2 cellular contexts compared by ENCODE assay signal in the genomic region with DNA sequence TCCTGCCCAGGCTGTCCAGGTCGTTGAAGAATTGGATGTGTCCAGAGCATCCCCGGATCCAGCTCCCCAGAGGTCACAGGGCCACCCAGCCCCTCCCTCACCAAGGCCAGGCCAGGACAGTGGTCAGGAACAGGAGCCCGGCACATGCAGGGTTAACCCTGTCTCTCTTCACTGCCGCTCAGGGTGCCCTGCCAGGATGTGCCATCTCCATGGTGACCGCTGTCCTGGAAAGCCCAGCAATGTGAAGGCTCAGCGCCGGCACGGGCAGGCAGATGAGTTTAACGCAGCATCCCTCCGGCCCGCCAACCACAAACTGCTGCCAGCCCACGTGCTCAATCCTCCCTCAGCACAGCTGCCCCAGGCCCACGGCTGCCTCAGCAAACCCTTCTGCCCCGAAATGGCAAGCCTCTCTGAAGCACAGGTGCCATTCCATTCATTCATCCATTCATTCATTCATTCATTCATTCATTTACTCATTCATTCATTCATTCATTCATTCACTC.
TF ChIP-seq lines count a peak whose summit lies in the region.

No MANE protein-coding gene starts in this region.

TF ChIP-seq in GM12878, 131 proteins besides CTCF, POLR2A, EP300 and RAD21:
- peak; percentile 96 for TF ChIP-seq ZNF24 (IDR thresholded peaks at IDR 0.05)
- TF ChIP-seq, protein P1, sequence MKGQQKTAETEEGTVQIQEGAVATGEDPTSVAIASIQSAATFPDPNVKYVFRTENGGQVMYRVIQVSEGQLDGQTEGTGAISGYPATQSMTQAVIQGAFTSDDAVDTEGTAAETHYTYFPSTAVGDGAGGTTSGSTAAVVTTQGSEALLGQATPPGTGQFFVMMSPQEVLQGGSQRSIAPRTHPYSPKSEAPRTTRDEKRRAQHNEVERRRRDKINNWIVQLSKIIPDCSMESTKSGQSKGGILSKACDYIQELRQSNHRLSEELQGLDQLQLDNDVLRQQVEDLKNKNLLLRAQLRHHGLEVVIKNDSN (IDR thresholded peaks at IDR 0.05; ENCODE audit: borderline replicate concordance, extremely low read length, insufficient read depth, low read depth, low read length) = peak; percentile 20
- TF ChIP-seq MYB (IDR thresholded peaks at IDR 0.05; ENCODE audit: borderline replicate concordance, low read depth, low read length) = no peak
TF ChIP-seq in GM12878: peak in this region for 2.

TF ChIP-seq in GM23338, 12 proteins besides CTCF, POLR2A, EP300 and RAD21:
- TF ChIP-seq, protein P2, sequence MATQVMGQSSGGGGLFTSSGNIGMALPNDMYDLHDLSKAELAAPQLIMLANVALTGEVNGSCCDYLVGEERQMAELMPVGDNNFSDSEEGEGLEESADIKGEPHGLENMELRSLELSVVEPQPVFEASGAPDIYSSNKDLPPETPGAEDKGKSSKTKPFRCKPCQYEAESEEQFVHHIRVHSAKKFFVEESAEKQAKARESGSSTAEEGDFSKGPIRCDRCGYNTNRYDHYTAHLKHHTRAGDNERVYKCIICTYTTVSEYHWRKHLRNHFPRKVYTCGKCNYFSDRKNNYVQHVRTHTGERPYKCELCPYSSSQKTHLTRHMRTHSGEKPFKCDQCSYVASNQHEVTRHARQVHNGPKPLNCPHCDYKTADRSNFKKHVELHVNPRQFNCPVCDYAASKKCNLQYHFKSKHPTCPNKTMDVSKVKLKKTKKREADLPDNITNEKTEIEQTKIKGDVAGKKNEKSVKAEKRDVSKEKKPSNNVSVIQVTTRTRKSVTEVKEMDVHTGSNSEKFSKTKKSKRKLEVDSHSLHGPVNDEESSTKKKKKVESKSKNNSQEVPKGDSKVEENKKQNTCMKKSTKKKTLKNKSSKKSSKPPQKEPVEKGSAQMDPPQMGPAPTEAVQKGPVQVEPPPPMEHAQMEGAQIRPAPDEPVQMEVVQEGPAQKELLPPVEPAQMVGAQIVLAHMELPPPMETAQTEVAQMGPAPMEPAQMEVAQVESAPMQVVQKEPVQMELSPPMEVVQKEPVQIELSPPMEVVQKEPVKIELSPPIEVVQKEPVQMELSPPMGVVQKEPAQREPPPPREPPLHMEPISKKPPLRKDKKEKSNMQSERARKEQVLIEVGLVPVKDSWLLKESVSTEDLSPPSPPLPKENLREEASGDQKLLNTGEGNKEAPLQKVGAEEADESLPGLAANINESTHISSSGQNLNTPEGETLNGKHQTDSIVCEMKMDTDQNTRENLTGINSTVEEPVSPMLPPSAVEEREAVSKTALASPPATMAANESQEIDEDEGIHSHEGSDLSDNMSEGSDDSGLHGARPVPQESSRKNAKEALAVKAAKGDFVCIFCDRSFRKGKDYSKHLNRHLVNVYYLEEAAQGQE (IDR thresholded peaks at IDR 0.05; ENCODE audit: unreplicated experiment) = no peak
- TF ChIP-seq NANOG (IDR thresholded peaks at IDR 0.05; ENCODE audit: borderline replicate concordance) (no peak), ZNF331 (CRISPR knock-in tag; IDR thresholded peaks at IDR 0.05; ENCODE audit: low read depth) (no peak)
- TF ChIP-seq, protein P3, sequence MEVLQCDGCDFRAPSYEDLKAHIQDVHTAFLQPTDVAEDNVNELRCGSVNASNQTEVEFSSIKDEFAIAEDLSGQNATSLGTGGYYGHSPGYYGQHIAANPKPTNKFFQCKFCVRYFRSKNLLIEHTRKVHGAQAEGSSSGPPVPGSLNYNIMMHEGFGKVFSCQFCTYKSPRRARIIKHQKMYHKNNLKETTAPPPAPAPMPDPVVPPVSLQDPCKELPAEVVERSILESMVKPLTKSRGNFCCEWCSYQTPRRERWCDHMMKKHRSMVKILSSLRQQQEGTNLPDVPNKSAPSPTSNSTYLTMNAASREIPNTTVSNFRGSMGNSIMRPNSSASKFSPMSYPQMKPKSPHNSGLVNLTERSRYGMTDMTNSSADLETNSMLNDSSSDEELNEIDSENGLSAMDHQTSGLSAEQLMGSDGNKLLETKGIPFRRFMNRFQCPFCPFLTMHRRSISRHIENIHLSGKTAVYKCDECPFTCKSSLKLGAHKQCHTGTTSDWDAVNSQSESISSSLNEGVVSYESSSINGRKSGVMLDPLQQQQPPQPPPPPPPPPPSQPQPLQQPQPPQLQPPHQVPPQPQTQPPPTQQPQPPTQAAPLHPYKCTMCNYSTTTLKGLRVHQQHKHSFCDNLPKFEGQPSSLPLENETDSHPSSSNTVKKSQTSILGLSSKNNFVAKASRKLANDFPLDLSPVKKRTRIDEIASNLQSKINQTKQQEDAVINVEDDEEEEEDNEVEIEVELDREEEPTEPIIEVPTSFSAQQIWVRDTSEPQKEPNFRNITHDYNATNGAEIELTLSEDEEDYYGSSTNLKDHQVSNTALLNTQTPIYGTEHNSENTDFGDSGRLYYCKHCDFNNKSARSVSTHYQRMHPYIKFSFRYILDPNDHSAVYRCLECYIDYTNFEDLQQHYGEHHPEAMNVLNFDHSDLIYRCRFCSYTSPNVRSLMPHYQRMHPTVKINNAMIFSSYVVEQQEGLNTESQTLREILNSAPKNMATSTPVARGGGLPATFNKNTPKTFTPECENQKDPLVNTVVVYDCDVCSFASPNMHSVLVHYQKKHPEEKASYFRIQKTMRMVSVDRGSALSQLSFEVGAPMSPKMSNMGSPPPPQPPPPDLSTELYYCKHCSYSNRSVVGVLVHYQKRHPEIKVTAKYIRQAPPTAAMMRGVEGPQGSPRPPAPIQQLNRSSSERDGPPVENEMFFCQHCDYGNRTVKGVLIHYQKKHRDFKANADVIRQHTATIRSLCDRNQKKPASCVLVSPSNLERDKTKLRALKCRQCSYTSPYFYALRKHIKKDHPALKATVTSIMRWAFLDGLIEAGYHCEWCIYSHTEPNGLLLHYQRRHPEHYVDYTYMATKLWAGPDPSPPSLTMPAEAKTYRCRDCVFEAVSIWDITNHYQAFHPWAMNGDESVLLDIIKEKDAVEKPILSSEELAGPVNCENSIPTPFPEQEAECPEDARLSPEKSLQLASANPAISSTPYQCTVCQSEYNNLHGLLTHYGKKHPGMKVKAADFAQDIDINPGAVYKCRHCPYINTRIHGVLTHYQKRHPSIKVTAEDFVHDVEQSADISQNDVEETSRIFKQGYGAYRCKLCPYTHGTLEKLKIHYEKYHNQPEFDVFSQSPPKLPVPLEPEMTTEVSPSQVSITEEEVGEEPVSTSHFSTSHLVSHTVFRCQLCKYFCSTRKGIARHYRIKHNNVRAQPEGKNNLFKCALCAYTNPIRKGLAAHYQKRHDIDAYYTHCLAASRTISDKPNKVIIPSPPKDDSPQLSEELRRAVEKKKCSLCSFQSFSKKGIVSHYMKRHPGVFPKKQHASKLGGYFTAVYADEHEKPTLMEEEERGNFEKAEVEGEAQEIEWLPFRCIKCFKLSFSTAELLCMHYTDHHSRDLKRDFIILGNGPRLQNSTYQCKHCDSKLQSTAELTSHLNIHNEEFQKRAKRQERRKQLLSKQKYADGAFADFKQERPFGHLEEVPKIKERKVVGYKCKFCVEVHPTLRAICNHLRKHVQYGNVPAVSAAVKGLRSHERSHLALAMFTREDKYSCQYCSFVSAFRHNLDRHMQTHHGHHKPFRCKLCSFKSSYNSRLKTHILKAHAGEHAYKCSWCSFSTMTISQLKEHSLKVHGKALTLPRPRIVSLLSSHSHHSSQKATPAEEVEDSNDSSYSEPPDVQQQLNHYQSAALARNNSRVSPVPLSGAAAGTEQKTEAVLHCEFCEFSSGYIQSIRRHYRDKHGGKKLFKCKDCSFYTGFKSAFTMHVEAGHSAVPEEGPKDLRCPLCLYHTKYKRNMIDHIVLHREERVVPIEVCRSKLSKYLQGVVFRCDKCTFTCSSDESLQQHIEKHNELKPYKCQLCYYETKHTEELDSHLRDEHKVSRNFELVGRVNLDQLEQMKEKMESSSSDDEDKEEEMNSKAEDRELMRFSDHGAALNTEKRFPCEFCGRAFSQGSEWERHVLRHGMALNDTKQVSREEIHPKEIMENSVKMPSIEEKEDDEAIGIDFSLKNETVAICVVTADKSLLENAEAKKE (CRISPR knock-in tag; IDR thresholded peaks at IDR 0.05) = no peak
TF ChIP-seq in GM23338: peak in this region for 0.
